Comparison of ENCODE assay signal across 8 cellular contexts in genomic region chr17:74429604-74430384, GRCh38. TPM values are rescaled to one million over a fixed set of nuclear protein-coding genes. Genes with fewer than 3 reads are reported as not detected.
A peak's percentile ranks its signal among the peaks of the same experiment; 100 is the strongest.
DNase-seq lines count a peak whose midpoint lies in the region; ATAC-seq and TF ChIP-seq lines count a peak whose summit lies in the region.

No MANE protein-coding gene starts in this region.

- peak; percentile 22 for ATAC-seq in GM18870 (IDR thresholded peaks at IDR 0.05; ENCODE audit: unreplicated experiment)
- peak; percentile 2 for ATAC-seq in foreskin keratinocyte
- ATAC-seq in psoas muscle: peak; percentile 29 to 63 (median 46)
- ATAC-seq in GM19467 (IDR thresholded peaks at IDR 0.05; ENCODE audit: unreplicated experiment): no peak
- ATAC-seq in HG02623 (IDR thresholded peaks at IDR 0.05; ENCODE audit: unreplicated experiment): no peak

- intact Hi-C loops in psoas muscle (cut with DNase I): loop anchor here (2.0 to 5.0 kb wide), 3 partner anchors 37 to 217 kb away; partner anchors contain the start of gene TTYH2 (in 1 of the 2)

- H3K4me3 ChIP-seq in psoas muscle: peak overlapping the region; percentile 90

- peak overlapping the region; percentile 44 for H3K27ac ChIP-seq in foreskin keratinocyte
- H3K27ac ChIP-seq in psoas muscle: peak overlapping the region; percentile 98

- no peaks in the 10 kb centered on the region for H3K9me3 ChIP-seq in psoas muscle

- DNase-seq in NCI-H1092 treated with DMSO at 0.1 percent for 48 hours (lab: John Stamatoyannopoulos, UW) (peak; percentile 55), foreskin keratinocyte (no peak), psoas muscle (peak in 1 of 2 donors; percentile 83)
- no peak for DNase-seq in activated T-cell treated with anti-CD3 and anti-CD28 coated beads, Interleukin-2, amount 50 U/mL, for 48 hours
- no peak for DNase-seq in activated CD4-positive, CD25-positive, alpha-beta regulatory T cell treated with anti-CD3 and anti-CD28 coated beads, Interleukin-2, amount 50 U/mL, for 72 hours

- no peak for TF ChIP-seq CTCF in foreskin keratinocyte (conservative IDR thresholded peaks at IDR 0.05)
- no peak for TF ChIP-seq CTCF in psoas muscle (IDR thresholded peaks at IDR 0.05)

- peaks cover 5% of the 10 kb centered on the region for H3K27me3 ChIP-seq in foreskin keratinocyte
- peaks cover 0 to 2% (median 0%) of the 10 kb centered on the region in 3 donors for H3K27me3 ChIP-seq in psoas muscle (ENCODE audit: insufficient read depth in 3 of 3, low read length in 2 of 3)

- H3K4me1 ChIP-seq in foreskin keratinocyte (no peaks in the 10 kb centered on the region), psoas muscle (peaks cover 44% of the 10 kb centered on the region)

- H3K36me3 ChIP-seq in psoas muscle (ENCODE audit: insufficient read depth in 1 of 2, low read depth in 1 of 2): no peaks in the 10 kb centered on the region

- WGBS in psoas muscle, 3 donors: 36 to 50% (median 38%) methylated on average over 19 of the region's 19 CpGs

RNA-seq across cellular contexts. Expression of gene GPRC5C, which starts 2.1 kb away (rescaled TPM):
- total RNA-seq in foreskin keratinocyte (9.3 and 17.6 TPM in 2 replicates), psoas muscle (100 to 1,000 TPM in 2 of 4 donors, 10 to 100 TPM in 2; 57.0 to 123 (median 97.7) TPM)
- polyA plus RNA-seq in foreskin keratinocyte (12.2 and 19.2 TPM in 2 replicates), psoas muscle (10 to 100 TPM; 42.9 to 47.7 (median 44.8) TPM)

RNA-seq across cellular contexts. Expression of gene CD300A, which starts 36.6 kb away (rescaled TPM):
- total RNA-seq in foreskin keratinocyte (not detected in 2 replicates), psoas muscle (1 to 10 TPM in 2 of 4 donors, under 1 TPM in 2; 0.54 to 2.4 (median 1.2) TPM)
- polyA plus RNA-seq in foreskin keratinocyte (not detected in 2 replicates), psoas muscle (under 1 TPM; 0.29 to 0.69 (median 0.38) TPM)

Comparison
In these comparisons a context has a peak if more than half of its experiments do, and no peak if none do; other contexts are left out.
1. ATAC-seq: peak in GM18870 (single experiment), foreskin keratinocyte (single experiment) and psoas muscle (4 of 4); none in GM19467 (single experiment) and HG02623 (single experiment).